Comparison of ENCODE assay signal across 10 cellular contexts in the genomic region with DNA sequence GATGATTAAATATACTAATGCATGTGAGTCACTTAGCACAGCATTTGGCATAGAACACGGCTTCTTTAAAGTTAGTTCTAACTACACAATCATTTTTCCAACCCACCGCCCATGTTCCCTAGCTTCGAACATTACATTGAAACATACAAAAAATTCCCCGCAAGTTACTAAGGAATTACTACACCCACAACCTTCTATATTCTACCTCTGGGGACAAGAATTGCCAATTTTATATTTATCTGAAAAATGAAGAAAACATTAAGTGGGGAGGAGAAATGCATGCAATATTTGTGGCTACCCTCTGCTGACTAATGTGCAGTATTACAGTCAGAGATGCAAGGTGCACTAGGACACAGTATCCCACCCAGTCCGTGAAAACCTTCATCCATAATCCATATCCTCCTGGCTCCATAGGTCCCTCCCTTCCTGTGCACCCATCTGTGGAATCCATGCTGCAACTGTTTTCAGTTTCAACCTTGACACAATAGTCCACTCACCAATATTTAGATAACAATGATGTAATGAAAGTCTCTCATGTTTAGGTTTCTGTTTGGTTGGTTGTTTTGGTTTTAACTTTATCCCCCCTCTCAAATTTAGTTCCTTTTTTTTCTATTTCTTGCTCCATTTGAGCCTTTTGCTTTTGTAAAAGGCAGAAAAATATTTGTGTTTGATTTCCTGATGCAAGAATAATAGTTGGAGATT. TPM values are rescaled to one million over a fixed set of nuclear protein-coding genes. Genes with fewer than 3 reads are reported as not detected.
DNase-seq lines count a peak whose midpoint lies in the region; ATAC-seq, FAIRE-seq and TF ChIP-seq lines count a peak whose summit lies in the region.
"Had no signal": no experiment of that assay in that cellular context is flagged by ENCODE, and none has a peak within 500 bp of the region (broad histone marks: within the 10 kb centered on the region; RNA-seq: fewer than 3 reads in every experiment).

No MANE protein-coding gene starts in this region.

- DNase-seq in A172 (ENCODE audit: low spot score) (peak; percentile 65), RCC 7860 (ENCODE audit: low spot score) (peak; percentile 42), fibroblast of villous mesenchyme (ENCODE audit: low read depth) (no peak), GM19239 (ENCODE audit: insufficient read length, low spot score) (no peak), natural killer cell (no peak)
- DNase-seq: activated naive CD8-positive, alpha-beta T cell treated with anti-CD3 and anti-CD28 coated beads for 36 hours had no signal

- peak; percentile 57 for FAIRE-seq in RCC 7860 (lab: Jason Lieb, UNC)
- FAIRE-seq in GM19239 (lab: Jason Lieb, UNC), result no peak

- intact Hi-C loops in natural killer cell (cut with micrococcal nuclease), result loop anchor here (5.0 kb wide), 1 partner anchor 324 kb away; no protein-coding TSS in a partner anchor

- TF ChIP-seq CTCF in GM12874 (IDR thresholded peaks at IDR 0.05; ENCODE audit: insufficient read depth, low read depth, low read length) (peak; percentile 12; the same call in 1 of the 2 replicates), fibroblast of villous mesenchyme (IDR thresholded peaks at IDR 0.05; ENCODE audit: insufficient read depth, low read depth, low read length) (peak; percentile 61), natural killer cell (IDR thresholded peaks at IDR 0.05) (no peak)

- H3K4me1 Mint-ChIP-seq in natural killer cell, result no peaks in the 10 kb centered on the region

- H3K27me3 Mint-ChIP-seq in natural killer cell (ENCODE audit: low read depth in 2 of 2), result peaks cover 8 to 19% of the 10 kb centered on the region in 2 donors

- H3K4me3 Mint-ChIP-seq in natural killer cell, result no peak overlapping the region
- H3K4me3 Mint-ChIP-seq: activated naive CD8-positive, alpha-beta T cell treated with anti-CD3 and anti-CD28 coated beads for 36 hours; IgD-negative memory B cell had no signal

- ATAC-seq in GM18502 (IDR thresholded peaks at IDR 0.05; ENCODE audit: poor library complexity, unreplicated experiment) (no peak), HG03039 (IDR thresholded peaks at IDR 0.05; ENCODE audit: unreplicated experiment) (no peak), natural killer cell (no peak)

- H3K27ac Mint-ChIP-seq in natural killer cell, result no peak overlapping the region
- H3K27ac Mint-ChIP-seq: activated naive CD8-positive, alpha-beta T cell treated with anti-CD3 and anti-CD28 coated beads for 36 hours had no signal

- no peaks in the 10 kb centered on the region for H3K36me3 Mint-ChIP-seq in natural killer cell
- H3K36me3 Mint-ChIP-seq: activated naive CD8-positive, alpha-beta T cell treated with anti-CD3 and anti-CD28 coated beads for 36 hours; IgD-negative memory B cell had no signal

- no peak overlapping the region for H3K4me3 ChIP-seq in fibroblast of villous mesenchyme (ENCODE audit: low read depth, low read length)

- H3K9me3 Mint-ChIP-seq in natural killer cell, result no peaks in the 10 kb centered on the region
- H3K9me3 Mint-ChIP-seq: activated naive CD8-positive, alpha-beta T cell treated with anti-CD3 and anti-CD28 coated beads for 36 hours had no signal

RNA-seq across cellular contexts. Expression of a gene that starts 31.6 kb away (rescaled TPM):
- total RNA-seq in A172 (2014; rRNA removed; shearing (Covaris generic)), result 22.5 and 29.6 TPM in 2 replicates
- total RNA-seq in fibroblast of villous mesenchyme (2.2 and 4.8 TPM in 2 replicates), natural killer cell (under 1 TPM; 0.12 to 0.30 (median 0.14) TPM)

Comparison
In these comparisons a context has a peak if more than half of its experiments do, and no peak if none do; other contexts are left out.
1. DNase-seq: peak in A172 (single experiment) and RCC 7860 (single experiment); none in fibroblast of villous mesenchyme (single experiment), GM19239 (single experiment) and natural killer cell (single experiment).